8 cellular contexts compared by ENCODE assay signal in the genomic region with DNA sequence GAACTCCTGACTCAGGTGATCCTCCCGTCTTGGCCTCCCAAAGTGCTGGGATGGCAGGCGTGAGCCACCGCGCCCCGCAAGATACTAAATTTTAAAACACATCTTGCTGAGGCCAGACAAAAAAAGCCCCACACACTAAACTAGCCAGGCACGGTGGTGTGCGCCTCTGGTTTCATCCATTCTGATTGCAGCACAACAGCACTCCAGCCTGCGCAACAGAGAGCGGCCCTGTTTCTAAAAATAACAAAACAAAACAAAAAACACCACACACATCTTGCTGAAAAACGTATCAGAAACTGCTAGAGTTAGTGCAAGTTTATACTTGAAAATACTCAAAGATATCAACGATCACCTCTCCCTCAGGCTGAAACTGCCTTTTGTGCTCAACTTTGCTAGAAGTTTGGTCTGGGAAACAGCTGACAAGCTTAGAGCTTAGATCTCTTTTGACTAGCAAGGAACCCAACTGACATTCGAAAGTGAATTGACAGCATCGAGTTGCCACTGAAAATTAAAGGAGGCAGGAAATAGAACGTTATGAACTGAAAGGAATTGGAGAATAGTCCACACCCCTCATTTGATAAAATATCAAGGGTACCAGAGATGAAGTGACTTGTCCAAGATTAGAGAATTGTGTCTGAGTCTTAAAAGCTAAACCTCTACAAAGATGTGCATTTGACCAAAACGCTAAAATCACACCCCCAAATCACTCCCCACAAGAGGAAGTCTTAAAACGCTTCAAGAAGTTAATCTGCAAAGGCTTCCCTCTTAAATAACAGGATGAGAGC. TPM values are rescaled to one million over a fixed set of nuclear protein-coding genes. Genes with fewer than 3 reads are reported as not detected.
DNase-seq lines count a peak whose midpoint lies in the region; ATAC-seq, FAIRE-seq and TF ChIP-seq lines count a peak whose summit lies in the region.

No MANE protein-coding gene starts in this region.

- H3K27me3 ChIP-seq in tibial nerve = no peaks in the 10 kb centered on the region

- no peak for TF ChIP-seq EP300 in tibial nerve (IDR thresholded peaks at IDR 0.05)

- POLR2A ChIA-PET in activated CD8-positive, alpha-beta T cell treated with anti-CD3 and anti-CD28 coated beads for 36 hours (lab: Charles Lee) = interaction anchor here (0.6 to 2.3 kb wide), 18 partner anchors 8 to 278 kb away, joined by 3 to 16 read pairs (median 4); a partner anchor contains a TSS

- CTCF ChIA-PET in activated CD8-positive, alpha-beta T cell treated with anti-CD3 and anti-CD28 coated beads for 36 hours (lab: Charles Lee) = interaction anchor here (0.9 to 3.5 kb wide), 3 partner anchors 13 to 132 kb away, joined by 3 to 13 read pairs (median 4); no protein-coding TSS in a partner anchor

- H3K9me3 Mint-ChIP-seq in activated T-cell treated with anti-CD3 and anti-CD28 coated beads, Interleukin-2, amount 50 U/mL, for 4 hours = no peaks in the 10 kb centered on the region
- no peaks in the 10 kb centered on the region for H3K9me3 Mint-ChIP-seq in activated CD8-positive, alpha-beta T cell treated with anti-CD3 and anti-CD28 coated beads for 36 hours

- H3K27ac Mint-ChIP-seq in activated CD8-positive, alpha-beta T cell treated with anti-CD3 and anti-CD28 coated beads for 36 hours = peak overlapping the region; percentile 98

- FAIRE-seq in kidney (lab: Jason Lieb, UNC) = no peak

- H3K4me1 ChIP-seq in kidney (ENCODE audit: control insufficient read depth in 1 of 2, insufficient read depth in 1 of 2, low read depth in 1 of 2, low read length in 2 of 2) = peaks cover 4 to 10% of the 10 kb centered on the region in 2 donors
- H3K4me1 ChIP-seq in tibial nerve = peaks cover 0 to 49% (median 25%) of the 10 kb centered on the region in 4 donors

- TF ChIP-seq POLR2A in tibial nerve (IDR thresholded peaks at IDR 0.05) = no peak

- ATAC-seq in activated T-cell treated with anti-CD3 and anti-CD28 coated beads, Interleukin-2, amount 50 U/mL, for 4 hours = no peak
- no peak for ATAC-seq in activated CD8-positive, alpha-beta T cell treated with anti-CD3 and anti-CD28 coated beads for 36 hours
- no peak for ATAC-seq in GM18909 (IDR thresholded peaks at IDR 0.05; ENCODE audit: poor library complexity, unreplicated experiment)

- TF ChIP-seq CTCF in activated CD8-positive, alpha-beta T cell treated with anti-CD3 and anti-CD28 coated beads for 36 hours (IDR thresholded peaks at IDR 0.05) = no peak
- TF ChIP-seq CTCF in kidney (IDR thresholded peaks at IDR 0.05; ENCODE audit: borderline replicate concordance, extremely low read depth, insufficient read depth) (no peak), tibial nerve (IDR thresholded peaks at IDR 0.05) (no peak)

- no peak for DNase-seq in activated T-cell treated with anti-CD3 and anti-CD28 coated beads, Interleukin-2, amount 50 U/mL, for 4 hours
- no peak for DNase-seq in activated T-cell treated with anti-CD3 and anti-CD28 coated beads, Interleukin-2, amount 50 U/mL, for 48 hours
- peak; percentile 13 for DNase-seq in activated CD8-positive, alpha-beta T cell treated with anti-CD3 and anti-CD28 coated beads for 36 hours
- DNase-seq in kidney (no peak), tibial nerve (ENCODE audit: low spot score in 2 of 2) (no peak), anterior cingulate cortex (lab: John Stamatoyannopoulos, UW) (no peak)
- DNase-seq in activated CD8-positive, alpha-beta memory T cell treated with anti-CD3 and anti-CD28 coated beads for 24 hours = no peak

- H3K4me3 ChIP-seq in kidney (ENCODE audit: low read length in 2 of 2) (peak overlapping the region; percentile 95 to 99), tibial nerve (peak overlapping the region; percentile 69 to 83 (median 74))

- H3K36me3 Mint-ChIP-seq in activated T-cell treated with anti-CD3 and anti-CD28 coated beads, Interleukin-2, amount 50 U/mL, for 4 hours (ENCODE audit: insufficient read depth) = peaks cover 27% of the 10 kb centered on the region
- H3K36me3 Mint-ChIP-seq in activated CD8-positive, alpha-beta T cell treated with anti-CD3 and anti-CD28 coated beads for 36 hours (ENCODE audit: low read depth) = peaks cover 37% of the 10 kb centered on the region

- intact Hi-C loops in activated CD8-positive, alpha-beta T cell treated with anti-CD3 and anti-CD28 coated beads for 36 hours (cut with micrococcal nuclease) = loop anchor here (10.0 kb wide), 2 partner anchors 138 to 238 kb away; a partner anchor contains a TSS
- intact Hi-C loops in kidney (cut with DNase I) = no loop called here

- peak overlapping the region; percentile 99 for H3K4me3 Mint-ChIP-seq in activated T-cell treated with anti-CD3 and anti-CD28 coated beads, Interleukin-2, amount 50 U/mL, for 4 hours
- H3K4me3 Mint-ChIP-seq in activated CD8-positive, alpha-beta T cell treated with anti-CD3 and anti-CD28 coated beads for 36 hours = peak overlapping the region; percentile 88

- no peak overlapping the region for H3K27ac ChIP-seq in kidney (ENCODE audit: low read depth in 2 of 2, low read length in 2 of 2)
- peak overlapping the region in 2 of 4 donors; percentile 80 to 94 for H3K27ac ChIP-seq in tibial nerve

- H3K9me3 ChIP-seq in kidney (ENCODE audit: control insufficient read depth in 1 of 2, low read length in 2 of 2) (no peaks in the 10 kb centered on the region), tibial nerve (no peaks in the 10 kb centered on the region)

- H3K36me3 ChIP-seq in kidney (ENCODE audit: control insufficient read depth in 1 of 2, insufficient read depth in 2 of 2, low read length in 2 of 2) = peaks cover 0 to 9% of the 10 kb centered on the region in 2 donors
- H3K36me3 ChIP-seq in tibial nerve = peaks cover 0 to 29% (median 0%) of the 10 kb centered on the region in 3 donors

- WGBS in tibial nerve, 2 donors = 52 to 58% methylated on average over 16 of the region's 16 CpGs

- no peaks in the 10 kb centered on the region for H3K27me3 Mint-ChIP-seq in activated T-cell treated with anti-CD3 and anti-CD28 coated beads, Interleukin-2, amount 50 U/mL, for 4 hours (ENCODE audit: low read depth)
- no peaks in the 10 kb centered on the region for H3K27me3 Mint-ChIP-seq in activated CD8-positive, alpha-beta T cell treated with anti-CD3 and anti-CD28 coated beads for 36 hours

- H3K9ac ChIP-seq in kidney (ENCODE audit: low read length in 2 of 2) = peak overlapping the region; percentile 51 to 96

- peaks cover 43% of the 10 kb centered on the region for H3K4me1 Mint-ChIP-seq in activated T-cell treated with anti-CD3 and anti-CD28 coated beads, Interleukin-2, amount 50 U/mL, for 4 hours (ENCODE audit: low read depth)
- H3K4me1 Mint-ChIP-seq in activated CD8-positive, alpha-beta T cell treated with anti-CD3 and anti-CD28 coated beads for 36 hours (ENCODE audit: low read depth) = peaks cover 42% of the 10 kb centered on the region

RNA-seq across cellular contexts. Expression of a gene that starts 0.9 kb away (rescaled TPM):
- 10 to 100 TPM; 24.0 to 31.6 (median 29.3) TPM for total RNA-seq in activated T-cell treated with anti-CD3 and anti-CD28 coated beads, Interleukin-2, amount 50 U/mL, for 4 hours
- 10 to 100 TPM; 38.0 to 39.0 TPM for total RNA-seq in activated CD8-positive, alpha-beta T cell treated with anti-CD3 and anti-CD28 coated beads for 36 hours
- total RNA-seq in kidney (69.7 TPM), tibial nerve (100 to 1,000 TPM in 1 of 4 donors, 10 to 100 TPM in 3; 41.1 to 109 (median 47.1) TPM)
- polyA plus RNA-seq in kidney (ENCODE audit: insufficient read depth, low read depth, low replicate concordance) = 42.9 TPM

RNA-seq across cellular contexts. Expression of a gene that starts 1.2 kb away (rescaled TPM):
- total RNA-seq in activated T-cell treated with anti-CD3 and anti-CD28 coated beads, Interleukin-2, amount 50 U/mL, for 4 hours = 100 to 1,000 TPM; 647 to 745 (median 710) TPM
- 100 to 1,000 TPM; 543 to 552 TPM for total RNA-seq in activated CD8-positive, alpha-beta T cell treated with anti-CD3 and anti-CD28 coated beads for 36 hours
- 246 TPM for total RNA-seq in kidney
- 92.9 TPM for polyA plus RNA-seq in kidney (ENCODE audit: insufficient read depth, low read depth, low replicate concordance)
- 100 to 1,000 TPM; 103 to 132 (median 119) TPM for total RNA-seq in tibial nerve
